ENCODE assay signal across 2 cellular contexts in the genomic region with DNA sequence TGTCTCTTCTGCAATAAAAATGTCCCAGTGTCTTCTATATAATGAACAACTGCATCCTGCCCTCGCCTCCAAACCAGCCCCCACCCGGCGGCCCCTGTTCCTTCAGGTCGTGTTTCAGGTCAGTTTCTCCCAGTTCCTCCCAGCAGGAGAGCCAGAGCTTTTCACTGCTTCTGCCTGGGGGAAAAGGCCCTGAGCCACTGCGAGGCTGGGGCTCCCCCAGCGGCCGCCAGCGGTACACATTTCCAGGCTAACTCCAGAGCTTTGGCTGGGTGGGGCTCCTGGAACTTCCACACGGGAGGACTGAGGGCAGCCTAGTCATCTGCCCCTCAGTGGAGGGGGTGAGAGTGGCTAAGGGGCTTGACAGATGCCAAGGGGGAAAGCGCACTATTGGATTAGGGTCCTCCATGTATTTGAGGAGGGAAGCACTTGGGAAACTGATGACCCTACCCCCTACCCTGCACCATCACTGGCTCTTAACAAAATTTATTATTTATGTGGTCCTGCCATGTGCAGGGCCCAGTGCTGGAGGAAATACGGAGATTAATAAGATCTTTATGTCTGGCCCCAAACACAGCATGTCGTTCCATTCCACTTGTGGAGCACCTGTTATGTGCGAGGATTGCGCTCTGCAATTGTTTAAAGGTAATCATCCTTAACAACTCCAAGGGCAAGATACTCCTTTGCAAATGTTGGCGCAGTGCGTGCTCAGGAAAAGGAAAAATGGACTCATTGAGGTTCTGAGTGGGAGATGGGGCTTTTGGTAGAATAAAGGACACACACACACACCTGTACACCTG.
TF ChIP-seq lines count a peak whose summit lies in the region.

No MANE protein-coding gene starts in this region.

TF ChIP-seq in HCT116, 20 proteins besides CTCF, POLR2A, EP300 and RAD21:
- TF ChIP-seq FOSL1 (IDR thresholded peaks at IDR 0.05; ENCODE audit: low read depth), result 0 out of 2 replicates have a peak, but pooled peaks have one; percentile 10
- TF ChIP-seq TCF7L2 (IDR thresholded peaks at IDR 0.05; ENCODE audit: borderline replicate concordance, extremely low read depth, insufficient read depth, insufficient read length), result no peak

TF ChIP-seq in HepG2, 621 proteins besides CTCF, POLR2A, EP300 and RAD21 (continues in another document):
- TF ChIP-seq NFYB (CRISPR knock-in tag; IDR thresholded peaks at IDR 0.05) (no peak), TP53 (CRISPR knock-in tag; conservative IDR thresholded peaks at IDR 0.05) (no peak), KLF15 (CRISPR knock-in tag; IDR thresholded peaks at IDR 0.05; ENCODE audit: borderline replicate concordance) (no peak), STAG1 (CRISPR knock-in tag; IDR thresholded peaks at IDR 0.05) (peak; percentile 91), ZNF605 (CRISPR knock-in tag; IDR thresholded peaks at IDR 0.05) (peak; percentile 55; the same call in 1 of the 2 replicates), ZNF7 (CRISPR knock-in tag; IDR thresholded peaks at IDR 0.05) (no peak), TSC22D2 (CRISPR knock-in tag; IDR thresholded peaks at IDR 0.05; ENCODE audit: borderline replicate concordance) (no peak), PLRG1 (conservative IDR thresholded peaks at IDR 0.05) (no peak), ZNF296 (CRISPR knock-in tag; conservative IDR thresholded peaks at IDR 0.05) (no peak), HOXA7 (CRISPR knock-in tag; IDR thresholded peaks at IDR 0.05) (no peak), TAF1 (CRISPR knock-in tag; IDR thresholded peaks at IDR 0.05) (no peak), ZNF326 (CRISPR knock-in tag; IDR thresholded peaks at IDR 0.05; ENCODE audit: borderline replicate concordance) (no peak), SOX5 (CRISPR knock-in tag; IDR thresholded peaks at IDR 0.05; ENCODE audit: borderline replicate concordance) (0 out of 2 replicates have a peak, but pooled peaks have one; percentile 16), RFX1 (IDR thresholded peaks at IDR 0.05) (no peak), SIX1 (CRISPR knock-in tag; IDR thresholded peaks at IDR 0.05; ENCODE audit: borderline replicate concordance) (no peak), MEIS2 (CRISPR knock-in tag; IDR thresholded peaks at IDR 0.05) (no peak), CC2D1A (CRISPR knock-in tag; IDR thresholded peaks at IDR 0.05) (no peak), SYNCRIP (IDR thresholded peaks at IDR 0.05; ENCODE audit: insufficient read depth, low read depth, low read length) (no peak), ZNF546 (CRISPR knock-in tag; conservative IDR thresholded peaks at IDR 0.05) (no peak)
- TF ChIP-seq, protein P1, sequence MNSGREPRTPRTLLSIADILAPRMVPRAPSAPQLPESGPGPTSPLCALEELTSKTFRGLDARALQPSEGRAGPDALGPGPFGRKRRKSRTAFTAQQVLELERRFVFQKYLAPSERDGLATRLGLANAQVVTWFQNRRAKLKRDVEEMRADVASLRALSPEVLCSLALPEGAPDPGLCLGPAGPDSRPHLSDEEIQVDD (CRISPR knock-in tag; IDR thresholded peaks at IDR 0.05; ENCODE audit: borderline replicate concordance), result no peak
- TF ChIP-seq, protein P2, sequence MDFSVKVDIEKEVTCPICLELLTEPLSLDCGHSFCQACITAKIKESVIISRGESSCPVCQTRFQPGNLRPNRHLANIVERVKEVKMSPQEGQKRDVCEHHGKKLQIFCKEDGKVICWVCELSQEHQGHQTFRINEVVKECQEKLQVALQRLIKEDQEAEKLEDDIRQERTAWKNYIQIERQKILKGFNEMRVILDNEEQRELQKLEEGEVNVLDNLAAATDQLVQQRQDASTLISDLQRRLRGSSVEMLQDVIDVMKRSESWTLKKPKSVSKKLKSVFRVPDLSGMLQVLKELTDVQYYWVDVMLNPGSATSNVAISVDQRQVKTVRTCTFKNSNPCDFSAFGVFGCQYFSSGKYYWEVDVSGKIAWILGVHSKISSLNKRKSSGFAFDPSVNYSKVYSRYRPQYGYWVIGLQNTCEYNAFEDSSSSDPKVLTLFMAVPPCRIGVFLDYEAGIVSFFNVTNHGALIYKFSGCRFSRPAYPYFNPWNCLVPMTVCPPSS (IDR thresholded peaks at IDR 0.05), result no peak
- TF ChIP-seq, protein P3, sequence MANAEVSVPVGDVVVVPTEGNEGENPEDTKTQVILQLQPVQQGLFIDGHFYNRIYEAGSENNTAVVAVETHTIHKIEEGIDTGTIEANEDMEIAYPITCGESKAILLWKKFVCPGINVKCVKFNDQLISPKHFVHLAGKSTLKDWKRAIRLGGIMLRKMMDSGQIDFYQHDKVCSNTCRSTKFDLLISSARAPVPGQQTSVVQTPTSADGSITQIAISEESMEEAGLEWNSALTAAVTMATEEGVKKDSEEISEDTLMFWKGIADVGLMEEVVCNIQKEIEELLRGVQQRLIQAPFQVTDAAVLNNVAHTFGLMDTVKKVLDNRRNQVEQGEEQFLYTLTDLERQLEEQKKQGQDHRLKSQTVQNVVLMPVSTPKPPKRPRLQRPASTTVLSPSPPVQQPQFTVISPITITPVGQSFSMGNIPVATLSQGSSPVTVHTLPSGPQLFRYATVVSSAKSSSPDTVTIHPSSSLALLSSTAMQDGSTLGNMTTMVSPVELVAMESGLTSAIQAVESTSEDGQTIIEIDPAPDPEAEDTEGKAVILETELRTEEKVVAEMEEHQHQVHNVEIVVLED (CRISPR knock-in tag; IDR thresholded peaks at IDR 0.05; ENCODE audit: borderline replicate concordance), result no peak
- TF ChIP-seq, protein P4, sequence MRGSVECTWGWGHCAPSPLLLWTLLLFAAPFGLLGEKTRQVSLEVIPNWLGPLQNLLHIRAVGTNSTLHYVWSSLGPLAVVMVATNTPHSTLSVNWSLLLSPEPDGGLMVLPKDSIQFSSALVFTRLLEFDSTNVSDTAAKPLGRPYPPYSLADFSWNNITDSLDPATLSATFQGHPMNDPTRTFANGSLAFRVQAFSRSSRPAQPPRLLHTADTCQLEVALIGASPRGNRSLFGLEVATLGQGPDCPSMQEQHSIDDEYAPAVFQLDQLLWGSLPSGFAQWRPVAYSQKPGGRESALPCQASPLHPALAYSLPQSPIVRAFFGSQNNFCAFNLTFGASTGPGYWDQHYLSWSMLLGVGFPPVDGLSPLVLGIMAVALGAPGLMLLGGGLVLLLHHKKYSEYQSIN (CRISPR knock-in tag; IDR thresholded peaks at IDR 0.05; ENCODE audit: borderline replicate concordance), result no peak
- TF ChIP-seq, protein P5, sequence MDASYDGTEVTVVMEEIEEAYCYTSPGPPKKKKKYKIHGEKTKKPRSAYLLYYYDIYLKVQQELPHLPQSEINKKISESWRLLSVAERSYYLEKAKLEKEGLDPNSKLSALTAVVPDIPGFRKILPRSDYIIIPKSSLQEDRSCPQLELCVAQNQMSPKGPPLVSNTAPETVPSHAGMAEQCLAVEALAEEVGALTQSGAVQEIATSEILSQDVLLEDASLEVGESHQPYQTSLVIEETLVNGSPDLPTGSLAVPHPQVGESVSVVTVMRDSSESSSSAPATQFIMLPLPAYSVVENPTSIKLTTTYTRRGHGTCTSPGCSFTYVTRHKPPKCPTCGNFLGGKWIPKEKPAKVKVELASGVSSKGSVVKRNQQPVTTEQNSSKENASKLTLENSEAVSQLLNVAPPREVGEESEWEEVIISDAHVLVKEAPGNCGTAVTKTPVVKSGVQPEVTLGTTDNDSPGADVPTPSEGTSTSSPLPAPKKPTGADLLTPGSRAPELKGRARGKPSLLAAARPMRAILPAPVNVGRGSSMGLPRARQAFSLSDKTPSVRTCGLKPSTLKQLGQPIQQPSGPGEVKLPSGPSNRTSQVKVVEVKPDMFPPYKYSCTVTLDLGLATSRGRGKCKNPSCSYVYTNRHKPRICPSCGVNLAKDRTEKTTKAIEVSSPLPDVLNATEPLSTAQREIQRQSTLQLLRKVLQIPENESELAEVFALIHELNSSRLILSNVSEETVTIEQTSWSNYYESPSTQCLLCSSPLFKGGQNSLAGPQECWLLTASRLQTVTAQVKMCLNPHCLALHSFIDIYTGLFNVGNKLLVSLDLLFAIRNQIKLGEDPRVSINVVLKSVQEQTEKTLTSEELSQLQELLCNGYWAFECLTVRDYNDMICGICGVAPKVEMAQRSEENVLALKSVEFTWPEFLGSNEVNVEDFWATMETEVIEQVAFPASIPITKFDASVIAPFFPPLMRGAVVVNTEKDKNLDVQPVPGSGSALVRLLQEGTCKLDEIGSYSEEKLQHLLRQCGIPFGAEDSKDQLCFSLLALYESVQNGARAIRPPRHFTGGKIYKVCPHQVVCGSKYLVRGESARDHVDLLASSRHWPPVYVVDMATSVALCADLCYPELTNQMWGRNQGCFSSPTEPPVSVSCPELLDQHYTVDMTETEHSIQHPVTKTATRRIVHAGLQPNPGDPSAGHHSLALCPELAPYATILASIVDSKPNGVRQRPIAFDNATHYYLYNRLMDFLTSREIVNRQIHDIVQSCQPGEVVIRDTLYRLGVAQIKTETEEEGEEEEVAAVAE (CRISPR knock-in tag; IDR thresholded peaks at IDR 0.05; ENCODE audit: borderline replicate concordance), result 0 out of 2 replicates have a peak, but pooled peaks have one; percentile 30
- TF ChIP-seq, protein P6, sequence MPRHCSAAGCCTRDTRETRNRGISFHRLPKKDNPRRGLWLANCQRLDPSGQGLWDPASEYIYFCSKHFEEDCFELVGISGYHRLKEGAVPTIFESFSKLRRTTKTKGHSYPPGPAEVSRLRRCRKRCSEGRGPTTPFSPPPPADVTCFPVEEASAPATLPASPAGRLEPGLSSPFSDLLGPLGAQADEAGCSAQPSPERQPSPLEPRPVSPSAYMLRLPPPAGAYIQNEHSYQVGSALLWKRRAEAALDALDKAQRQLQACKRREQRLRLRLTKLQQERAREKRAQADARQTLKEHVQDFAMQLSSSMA (CRISPR knock-in tag; IDR thresholded peaks at IDR 0.05), result no peak
- TF ChIP-seq, protein P7, sequence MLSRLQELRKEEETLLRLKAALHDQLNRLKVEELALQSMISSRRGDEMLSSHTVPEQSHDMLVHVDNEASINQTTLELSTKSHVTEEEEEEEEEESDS (CRISPR knock-in tag; IDR thresholded peaks at IDR 0.05; ENCODE audit: borderline replicate concordance), result no peak
- TF ChIP-seq, protein P8, sequence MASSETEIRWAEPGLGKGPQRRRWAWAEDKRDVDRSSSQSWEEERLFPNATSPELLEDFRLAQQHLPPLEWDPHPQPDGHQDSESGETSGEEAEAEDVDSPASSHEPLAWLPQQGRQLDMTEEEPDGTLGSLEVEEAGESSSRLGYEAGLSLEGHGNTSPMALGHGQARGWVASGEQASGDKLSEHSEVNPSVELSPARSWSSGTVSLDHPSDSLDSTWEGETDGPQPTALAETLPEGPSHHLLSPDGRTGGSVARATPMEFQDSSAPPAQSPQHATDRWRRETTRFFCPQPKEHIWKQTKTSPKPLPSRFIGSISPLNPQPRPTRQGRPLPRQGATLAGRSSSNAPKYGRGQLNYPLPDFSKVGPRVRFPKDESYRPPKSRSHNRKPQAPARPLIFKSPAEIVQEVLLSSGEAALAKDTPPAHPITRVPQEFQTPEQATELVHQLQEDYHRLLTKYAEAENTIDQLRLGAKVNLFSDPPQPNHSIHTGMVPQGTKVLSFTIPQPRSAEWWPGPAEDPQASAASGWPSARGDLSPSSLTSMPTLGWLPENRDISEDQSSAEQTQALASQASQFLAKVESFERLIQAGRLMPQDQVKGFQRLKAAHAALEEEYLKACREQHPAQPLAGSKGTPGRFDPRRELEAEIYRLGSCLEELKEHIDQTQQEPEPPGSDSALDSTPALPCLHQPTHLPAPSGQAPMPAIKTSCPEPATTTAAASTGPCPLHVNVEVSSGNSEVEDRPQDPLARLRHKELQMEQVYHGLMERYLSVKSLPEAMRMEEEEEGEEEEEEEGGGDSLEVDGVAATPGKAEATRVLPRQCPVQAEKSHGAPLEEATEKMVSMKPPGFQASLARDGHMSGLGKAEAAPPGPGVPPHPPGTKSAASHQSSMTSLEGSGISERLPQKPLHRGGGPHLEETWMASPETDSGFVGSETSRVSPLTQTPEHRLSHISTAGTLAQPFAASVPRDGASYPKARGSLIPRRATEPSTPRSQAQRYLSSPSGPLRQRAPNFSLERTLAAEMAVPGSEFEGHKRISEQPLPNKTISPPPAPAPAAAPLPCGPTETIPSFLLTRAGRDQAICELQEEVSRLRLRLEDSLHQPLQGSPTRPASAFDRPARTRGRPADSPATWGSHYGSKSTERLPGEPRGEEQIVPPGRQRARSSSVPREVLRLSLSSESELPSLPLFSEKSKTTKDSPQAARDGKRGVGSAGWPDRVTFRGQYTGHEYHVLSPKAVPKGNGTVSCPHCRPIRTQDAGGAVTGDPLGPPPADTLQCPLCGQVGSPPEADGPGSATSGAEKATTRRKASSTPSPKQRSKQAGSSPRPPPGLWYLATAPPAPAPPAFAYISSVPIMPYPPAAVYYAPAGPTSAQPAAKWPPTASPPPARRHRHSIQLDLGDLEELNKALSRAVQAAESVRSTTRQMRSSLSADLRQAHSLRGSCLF (CRISPR knock-in tag; IDR thresholded peaks at IDR 0.05; ENCODE audit: borderline replicate concordance), result no peak
- TF ChIP-seq, protein P9, sequence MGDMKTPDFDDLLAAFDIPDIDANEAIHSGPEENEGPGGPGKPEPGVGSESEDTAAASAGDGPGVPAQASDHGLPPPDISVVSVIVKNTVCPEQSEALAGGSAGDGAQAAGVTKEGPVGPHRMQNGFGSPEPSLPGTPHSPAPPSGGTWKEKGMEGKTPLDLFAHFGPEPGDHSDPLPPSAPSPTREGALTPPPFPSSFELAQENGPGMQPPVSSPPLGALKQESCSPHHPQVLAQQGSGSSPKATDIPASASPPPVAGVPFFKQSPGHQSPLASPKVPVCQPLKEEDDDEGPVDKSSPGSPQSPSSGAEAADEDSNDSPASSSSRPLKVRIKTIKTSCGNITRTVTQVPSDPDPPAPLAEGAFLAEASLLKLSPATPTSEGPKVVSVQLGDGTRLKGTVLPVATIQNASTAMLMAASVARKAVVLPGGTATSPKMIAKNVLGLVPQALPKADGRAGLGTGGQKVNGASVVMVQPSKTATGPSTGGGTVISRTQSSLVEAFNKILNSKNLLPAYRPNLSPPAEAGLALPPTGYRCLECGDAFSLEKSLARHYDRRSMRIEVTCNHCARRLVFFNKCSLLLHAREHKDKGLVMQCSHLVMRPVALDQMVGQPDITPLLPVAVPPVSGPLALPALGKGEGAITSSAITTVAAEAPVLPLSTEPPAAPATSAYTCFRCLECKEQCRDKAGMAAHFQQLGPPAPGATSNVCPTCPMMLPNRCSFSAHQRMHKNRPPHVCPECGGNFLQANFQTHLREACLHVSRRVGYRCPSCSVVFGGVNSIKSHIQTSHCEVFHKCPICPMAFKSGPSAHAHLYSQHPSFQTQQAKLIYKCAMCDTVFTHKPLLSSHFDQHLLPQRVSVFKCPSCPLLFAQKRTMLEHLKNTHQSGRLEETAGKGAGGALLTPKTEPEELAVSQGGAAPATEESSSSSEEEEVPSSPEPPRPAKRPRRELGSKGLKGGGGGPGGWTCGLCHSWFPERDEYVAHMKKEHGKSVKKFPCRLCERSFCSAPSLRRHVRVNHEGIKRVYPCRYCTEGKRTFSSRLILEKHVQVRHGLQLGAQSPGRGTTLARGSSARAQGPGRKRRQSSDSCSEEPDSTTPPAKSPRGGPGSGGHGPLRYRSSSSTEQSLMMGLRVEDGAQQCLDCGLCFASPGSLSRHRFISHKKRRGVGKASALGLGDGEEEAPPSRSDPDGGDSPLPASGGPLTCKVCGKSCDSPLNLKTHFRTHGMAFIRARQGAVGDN (CRISPR knock-in tag; IDR thresholded peaks at IDR 0.05), result peak; percentile 50
- TF ChIP-seq, protein P10, sequence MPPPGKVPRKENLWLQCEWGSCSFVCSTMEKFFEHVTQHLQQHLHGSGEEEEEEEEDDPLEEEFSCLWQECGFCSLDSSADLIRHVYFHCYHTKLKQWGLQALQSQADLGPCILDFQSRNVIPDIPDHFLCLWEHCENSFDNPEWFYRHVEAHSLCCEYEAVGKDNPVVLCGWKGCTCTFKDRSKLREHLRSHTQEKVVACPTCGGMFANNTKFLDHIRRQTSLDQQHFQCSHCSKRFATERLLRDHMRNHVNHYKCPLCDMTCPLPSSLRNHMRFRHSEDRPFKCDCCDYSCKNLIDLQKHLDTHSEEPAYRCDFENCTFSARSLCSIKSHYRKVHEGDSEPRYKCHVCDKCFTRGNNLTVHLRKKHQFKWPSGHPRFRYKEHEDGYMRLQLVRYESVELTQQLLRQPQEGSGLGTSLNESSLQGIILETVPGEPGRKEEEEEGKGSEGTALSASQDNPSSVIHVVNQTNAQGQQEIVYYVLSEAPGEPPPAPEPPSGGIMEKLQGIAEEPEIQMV (CRISPR knock-in tag; IDR thresholded peaks at IDR 0.05; ENCODE audit: low read depth), result no peak
